ENCODE assay signal across 23 cellular contexts in genomic region chr18:23189099-23189498, GRCh38.
"Had no signal": no experiment of that assay in that cellular context is flagged by ENCODE, and none has a peak within 500 bp of the region (broad histone marks: within the 10 kb centered on the region; RNA-seq: fewer than 3 reads in every experiment).

No MANE protein-coding gene starts in this region.

- H3K9me3 ChIP-seq: ascending aorta, esophagus muscularis mucosa, prostate gland, right atrium auricular region, transverse colon, uterus had no signal

- H3K36me3 ChIP-seq: esophagus muscularis mucosa, prostate gland, right atrium auricular region, transverse colon, uterus had no signal

- H3K27ac ChIP-seq: ascending aorta, brain microvascular endothelial cell, esophagus muscularis mucosa, prostate gland, right atrium auricular region, transverse colon had no signal

- H3K4me1 Mint-ChIP-seq: activated T-helper 17 cell treated with anti-CD3 and anti-CD28 coated beads, Interleukin-2, amount 50 U/mL, for 72 hours had no signal

- H3K27ac Mint-ChIP-seq: activated naive CD4-positive, alpha-beta T cell treated with anti-CD3 and anti-CD28 coated beads, Interleukin-2, amount 50 U/mL, for 72 hours; activated T-cell treated with anti-CD3 and anti-CD28 coated beads, Interleukin-2, amount 50 U/mL, for 24 hours; activated T-helper 17 cell treated with anti-CD3 and anti-CD28 coated beads, Interleukin-2, amount 50 U/mL, for 72 hours; effector memory CD8-positive, alpha-beta T cell; natural killer cell had no signal

- H3K36me3 Mint-ChIP-seq: activated naive CD4-positive, alpha-beta T cell treated with anti-CD3 and anti-CD28 coated beads, Interleukin-2, amount 50 U/mL, for 72 hours; natural killer cell had no signal

- H3K4me3 ChIP-seq: ascending aorta, esophagus muscularis mucosa, prostate gland, right atrium auricular region, transverse colon, uterus had no signal

- H3K4me1 ChIP-seq: ascending aorta, prostate gland, right atrium auricular region, uterus had no signal

- FAIRE-seq: colon, frontal cortex had no signal

- H3K27me3 ChIP-seq: ascending aorta, brain microvascular endothelial cell, esophagus muscularis mucosa, right atrium auricular region, transverse colon, uterus had no signal

- H3K27me3 Mint-ChIP-seq: activated T-cell treated with anti-CD3 and anti-CD28 coated beads, Interleukin-2, amount 50 U/mL, for 24 hours; activated T-helper 17 cell treated with anti-CD3 and anti-CD28 coated beads, Interleukin-2, amount 50 U/mL, for 72 hours had no signal

- H3K4me3 Mint-ChIP-seq: activated T-cell treated with anti-CD3 and anti-CD28 coated beads, Interleukin-2, amount 50 U/mL, for 24 hours; activated T-helper 17 cell treated with anti-CD3 and anti-CD28 coated beads, Interleukin-2, amount 50 U/mL, for 72 hours; effector memory CD8-positive, alpha-beta T cell; natural killer cell had no signal

- H3K9me3 Mint-ChIP-seq: activated naive CD4-positive, alpha-beta T cell treated with anti-CD3 and anti-CD28 coated beads, Interleukin-2, amount 50 U/mL, for 72 hours; activated T-cell treated with anti-CD3 and anti-CD28 coated beads, Interleukin-2, amount 50 U/mL, for 24 hours; activated T-helper 17 cell treated with anti-CD3 and anti-CD28 coated beads, Interleukin-2, amount 50 U/mL, for 72 hours; effector memory CD8-positive, alpha-beta T cell; natural killer cell had no signal

- ATAC-seq: activated naive CD4-positive, alpha-beta T cell treated with anti-CD3 and anti-CD28 coated beads, Interleukin-2, amount 50 U/mL, for 72 hours; activated T-helper 17 cell treated with anti-CD3 and anti-CD28 coated beads, Interleukin-2, amount 50 U/mL, for 72 hours; effector memory CD8-positive, alpha-beta T cell; left ventricle myocardium superior; natural killer cell; stimulated activated naive CD8-positive, alpha-beta T cell treated with anti-CD3 and anti-CD28 coated beads, Interleukin-15, Interleukin-2, amounts not matched to agents 100 U/mL and 50 U/mL, for 24 hours had no signal

- DNase-seq: activated CD8-positive, alpha-beta memory T cell treated with anti-CD3 and anti-CD28 coated beads for 24 hours; activated CD8-positive, alpha-beta memory T cell treated with anti-CD3 and anti-CD28 coated beads, Interleukin-2, amount 50 U/mL, for 4 hours; activated T-cell treated with anti-CD3 and anti-CD28 coated beads, Interleukin-2, amount 50 U/mL, for 24 hours; brain microvascular endothelial cell; central memory CD4-positive, alpha-beta T cell; effector memory CD8-positive, alpha-beta T cell; hippocampal formation; left ventricle myocardium superior; midbrain; natural killer cell; stimulated activated CD4-positive, alpha-beta T cell treated with anti-CD3 and anti-CD28 coated beads, Interleukin-4, amount 100 ng/mL, for 24 hours; stimulated activated naive CD8-positive, alpha-beta T cell treated with anti-CD3 and anti-CD28 coated beads, Interleukin-15, Interleukin-2, amounts not matched to agents 100 U/mL and 50 U/mL, for 24 hours; T-helper 9 cell; transverse colon; uterus had no signal
